In genomic region chr7:152063821-152064220, GRCh38 we compare ENCODE assay signal across 1 cellular context. TPM values are rescaled to one million over a fixed set of nuclear protein-coding genes. Genes with fewer than 3 reads are reported as not detected.
"Had no signal": no experiment of that assay in that cellular context is flagged by ENCODE, and none has a peak within 500 bp of the region (broad histone marks: within the 10 kb centered on the region; RNA-seq: fewer than 3 reads in every experiment).

No MANE protein-coding gene starts in this region.

RNA-seq across cellular contexts. Expression of gene GALNT11, which starts 38.3 kb away (rescaled TPM):
- total RNA-seq: OCI-LY7 had no signal
